8 cellular contexts compared by ENCODE assay signal in genomic region chr19:44499962-44500949, GRCh38. TPM values are rescaled to one million over a fixed set of nuclear protein-coding genes. Genes with fewer than 3 reads are reported as not detected.
A peak's percentile ranks its signal among the peaks of the same experiment; 100 is the strongest.
DNase-seq lines count a peak whose midpoint lies in the region; ATAC-seq and TF ChIP-seq lines count a peak whose summit lies in the region.

Gene ZNF180, minus strand, starts transcription at chr19:44500522. Its CDS starts 3,188 bp downstream, at chr19:44497334.

- peaks cover 20% of the 10 kb centered on the region for H3K79me2 ChIP-seq in OCI-LY1 (ENCODE audit: insufficient read depth, low read length)

- peak within 1 kb of the TSS; percentile 96 for H2AFZ ChIP-seq in OCI-LY1 (ENCODE audit: low read length)

- DNase-seq in DMS114 treated with DMSO at 0.1 percent for 48 hours (lab: John Stamatoyannopoulos, UW; ENCODE audit: unreplicated experiment) (peak; percentile 76), HuH-7 (ENCODE audit: low spot score) (peak; percentile 93), activated T-cell treated with anti-CD3 and anti-CD28 coated beads for 24 hours (ENCODE audit: low read depth) (peak; percentile 93), epithelial cell of esophagus (ENCODE audit: low read depth) (peak; percentile 95), mucosa of descending colon (peak; percentile 97 to 98 (median 98))
- peak; percentile 90 for DNase-seq in stimulated activated CD8-positive, alpha-beta memory T cell treated with anti-CD3 and anti-CD28 coated beads, Interleukin-4, amount 100 ng/mL, for 1 hour (ENCODE audit: low read depth in 2 of 2, low spot score in 1 of 2)

- H3K9me2 ChIP-seq in OCI-LY1 (ENCODE audit: low read depth, low read length): no peaks in the 10 kb centered on the region

- peak; percentile 25 for TF ChIP-seq CTCF in OCI-LY1 (IDR thresholded peaks at IDR 0.05; ENCODE audit: low read length)
- TF ChIP-seq CTCF in epithelial cell of esophagus (IDR thresholded peaks at IDR 0.05; ENCODE audit: insufficient read depth, low read depth, low read length, missing control alignments): peak; percentile 35
- TF ChIP-seq CTCF in mucosa of descending colon (IDR thresholded peaks at IDR 0.05): peak; percentile 43

- peak within 1 kb of the TSS; percentile 73 for H3K4me2 ChIP-seq in OCI-LY1 (ENCODE audit: low read length)

- no peaks in the 10 kb centered on the region for H3F3A ChIP-seq in OCI-LY1 (ENCODE audit: insufficient read depth, low read length)

- peak within 1 kb of the TSS; percentile 58 for H3K27ac ChIP-seq in OCI-LY1 (ENCODE audit: low read depth, low read length, poor library complexity, severe bottlenecking)

- ATAC-seq in GM21515 (IDR thresholded peaks at IDR 0.05; ENCODE audit: unreplicated experiment) (peak; percentile 90), mucosa of descending colon (peak; percentile 99)

- intact Hi-C loops in mucosa of descending colon (cut with DNase I, micrococcal nuclease): no loop called here

- H3K4me3 ChIP-seq in OCI-LY1 (ENCODE audit: low read depth, low read length, poor library complexity, severe bottlenecking): peak within 1 kb of the TSS; percentile 96
- peak within 1 kb of the TSS; percentile 93 for H3K4me3 ChIP-seq in epithelial cell of esophagus (ENCODE audit: low read length)
- H3K4me3 ChIP-seq in mucosa of descending colon: peak within 1 kb of the TSS; percentile 68

- H3K27me3 ChIP-seq in OCI-LY1 (ENCODE audit: insufficient read depth, low read length): no peaks in the 10 kb centered on the region; the same call in 1 of the 2 replicates

- H3K9ac ChIP-seq in OCI-LY1 (ENCODE audit: low read length): peak within 1 kb of the TSS; percentile 89

- peaks cover 41% of the 10 kb centered on the region for H3K36me3 ChIP-seq in OCI-LY1 (ENCODE audit: insufficient read depth, low read length)
- H3K36me3 ChIP-seq in mucosa of descending colon (ENCODE audit: low read depth): peaks cover 5% of the 10 kb centered on the region

- H4K20me1 ChIP-seq in OCI-LY1 (ENCODE audit: insufficient read depth, low read length): no peaks in the 10 kb centered on the region

- peaks cover 13% of the 10 kb centered on the region for H3K4me1 ChIP-seq in OCI-LY1 (ENCODE audit: insufficient read depth, low read length, severe bottlenecking)
- peaks cover 13% of the 10 kb centered on the region for H3K4me1 ChIP-seq in mucosa of descending colon (ENCODE audit: low read depth)

- H3K9me3 ChIP-seq in OCI-LY1 (ENCODE audit: low read length) (peaks cover 39% of the 10 kb centered on the region), mucosa of descending colon (peaks cover 39% of the 10 kb centered on the region)

RNA-seq across cellular contexts. Expression of gene ZNF180, which starts in this region (rescaled TPM):
- total RNA-seq in mucosa of descending colon: 10 to 100 TPM in 1 of 3 donors, 1 to 10 TPM in 2; 7.2 to 10.6 (median 9.3) TPM

Comparison
In these comparisons a context has a peak if more than half of its experiments do, and no peak if none do; other contexts are left out.
1. Peak in every context shown above with its lines: DNase-seq, ATAC-seq, H3K4me3 ChIP-seq and H3K27ac ChIP-seq.